Comparison of ENCODE assay signal across 8 cellular contexts in genomic region chr14:21308479-21309237, GRCh38. TPM values are rescaled to one million over a fixed set of nuclear protein-coding genes. Genes with fewer than 3 reads are reported as not detected.
A peak's percentile ranks its signal among the peaks of the same experiment; 100 is the strongest.
DNase-seq lines count a peak whose midpoint lies in the region; ATAC-seq and TF ChIP-seq lines count a peak whose summit lies in the region.

No MANE protein-coding gene starts in this region.

- CTCF ChIA-PET in naive thymus-derived CD4-positive, alpha-beta T cell (lab: Charles Lee) = no interaction called here

- 2% methylated on average over 14 to 16 of the region's 16 CpGs for WGBS in esophagus squamous epithelium, 2 donors

- peak; percentile 67 for DNase-seq in activated gamma-delta T cell treated with Interleukin-2 at 50 U/mL for 16 hours
- no peak for DNase-seq in activated gamma-delta T cell (lab: John Stamatoyannopoulos, UW)
- DNase-seq in NCI-H774 (lab: John Stamatoyannopoulos, UW) = peak; percentile 96
- peak; percentile 78 for DNase-seq in activated T-cell treated with anti-CD3 and anti-CD28 coated beads, Interleukin-2, amount 50 U/mL, for 24 hours
- DNase-seq in esophagus squamous epithelium (lab: John Stamatoyannopoulos, UW) = peak; percentile 62
- peak; percentile 20 to 82 (median 78) for DNase-seq in naive thymus-derived CD4-positive, alpha-beta T cell
- DNase-seq in stimulated activated effector memory CD8-positive, alpha-beta T cell treated with anti-CD3 and anti-CD28 coated beads, Interleukin-12 subunit alpha, Interleukin-12 subunit beta, amount 100 ng/mL, for 72 hours (ENCODE audit: low spot score in 2 of 2) = peak; percentile 40 to 67

- TF ChIP-seq POLR2A in esophagus squamous epithelium (IDR thresholded peaks at IDR 0.05) = peak in 1 of 4 donors; percentile 72

- no peaks in the 10 kb centered on the region for H3K36me3 Mint-ChIP-seq in activated T-cell treated with anti-CD3 and anti-CD28 coated beads, Interleukin-2, amount 50 U/mL, for 24 hours (ENCODE audit: low read depth)
- H3K36me3 Mint-ChIP-seq in naive thymus-derived CD4-positive, alpha-beta T cell = no peaks in the 10 kb centered on the region
- H3K36me3 Mint-ChIP-seq in stimulated activated effector memory CD8-positive, alpha-beta T cell treated with anti-CD3 and anti-CD28 coated beads, Interleukin-12 subunit alpha, Interleukin-12 subunit beta, amount 100 ng/mL, for 72 hours = no peaks in the 10 kb centered on the region

- H3K27me3 ChIP-seq in esophagus squamous epithelium = peaks cover 0 to 6% (median 0%) of the 10 kb centered on the region in 4 donors
- H3K27me3 ChIP-seq in naive thymus-derived CD4-positive, alpha-beta T cell (ENCODE audit: control insufficient read depth in 2 of 2, insufficient read depth in 2 of 2, low read length in 2 of 2) = no peaks in the 10 kb centered on the region

- H3K4me1 Mint-ChIP-seq in activated T-cell treated with anti-CD3 and anti-CD28 coated beads, Interleukin-2, amount 50 U/mL, for 24 hours (ENCODE audit: low read depth) = peaks cover 23% of the 10 kb centered on the region
- peaks cover 7 to 24% (median 18%) of the 10 kb centered on the region in 7 donors for H3K4me1 Mint-ChIP-seq in naive thymus-derived CD4-positive, alpha-beta T cell
- H3K4me1 Mint-ChIP-seq in stimulated activated effector memory CD8-positive, alpha-beta T cell treated with anti-CD3 and anti-CD28 coated beads, Interleukin-12 subunit alpha, Interleukin-12 subunit beta, amount 100 ng/mL, for 72 hours = peaks cover 16% of the 10 kb centered on the region

- no peak for TF ChIP-seq CTCF in esophagus squamous epithelium (IDR thresholded peaks at IDR 0.05)

- H3K9me3 ChIP-seq in esophagus squamous epithelium = no peaks in the 10 kb centered on the region
- no peaks in the 10 kb centered on the region for H3K9me3 ChIP-seq in naive thymus-derived CD4-positive, alpha-beta T cell (ENCODE audit: control insufficient read depth in 2 of 3, low read length in 3 of 3)

- H3K27ac Mint-ChIP-seq in activated T-cell treated with anti-CD3 and anti-CD28 coated beads, Interleukin-2, amount 50 U/mL, for 24 hours = peak overlapping the region; percentile 85
- peak overlapping the region; percentile 63 to 95 (median 82) for H3K27ac Mint-ChIP-seq in naive thymus-derived CD4-positive, alpha-beta T cell
- H3K27ac Mint-ChIP-seq in stimulated activated effector memory CD8-positive, alpha-beta T cell treated with anti-CD3 and anti-CD28 coated beads, Interleukin-12 subunit alpha, Interleukin-12 subunit beta, amount 100 ng/mL, for 72 hours = peak overlapping the region; percentile 80

- intact Hi-C loops in esophagus squamous epithelium (cut with DNase I) = no loop called here
- intact Hi-C loops in naive thymus-derived CD4-positive, alpha-beta T cell (cut with micrococcal nuclease) = loop anchor here (1.0 to 2.0 kb wide), 4 partner anchors 39 to 148 kb away; partner anchors contain the start of genes HNRNPC (in 2 of the 2), CHD8 (in 1 of the 2) and SUPT16H (in 1 of the 2)

- H3K27ac ChIP-seq in esophagus squamous epithelium = peak overlapping the region; percentile 58 to 82 (median 80)
- peak overlapping the region; percentile 64 for H3K27ac ChIP-seq in naive thymus-derived CD4-positive, alpha-beta T cell (ENCODE audit: low read depth, low read length)

- POLR2A ChIA-PET in naive thymus-derived CD4-positive, alpha-beta T cell (lab: Charles Lee) = interaction anchor here (1.1 to 2.3 kb wide), 3 partner anchors 39 to 44 kb away, joined by 3 to 10 read pairs (median 4); no protein-coding TSS in a partner anchor

- peak; percentile 81 for ATAC-seq in HG03196 (IDR thresholded peaks at IDR 0.05; ENCODE audit: unreplicated experiment)
- ATAC-seq in naive thymus-derived CD4-positive, alpha-beta T cell = peak; percentile 91
- peak; percentile 93 for ATAC-seq in stimulated activated effector memory CD8-positive, alpha-beta T cell treated with anti-CD3 and anti-CD28 coated beads, Interleukin-12 subunit alpha, Interleukin-12 subunit beta, amount 100 ng/mL, for 72 hours

- H3K9me3 Mint-ChIP-seq in activated T-cell treated with anti-CD3 and anti-CD28 coated beads, Interleukin-2, amount 50 U/mL, for 24 hours = peaks cover 3% of the 10 kb centered on the region
- no peaks in the 10 kb centered on the region for H3K9me3 Mint-ChIP-seq in naive thymus-derived CD4-positive, alpha-beta T cell
- H3K9me3 Mint-ChIP-seq in stimulated activated effector memory CD8-positive, alpha-beta T cell treated with anti-CD3 and anti-CD28 coated beads, Interleukin-12 subunit alpha, Interleukin-12 subunit beta, amount 100 ng/mL, for 72 hours = no peaks in the 10 kb centered on the region

- no peaks in the 10 kb centered on the region for H3K27me3 Mint-ChIP-seq in activated T-cell treated with anti-CD3 and anti-CD28 coated beads, Interleukin-2, amount 50 U/mL, for 24 hours
- H3K27me3 Mint-ChIP-seq in naive thymus-derived CD4-positive, alpha-beta T cell = peaks cover 0 to 17% (median 0%) of the 10 kb centered on the region in 5 donors

- peak overlapping the region; percentile 20 to 63 (median 36) for H3K4me3 ChIP-seq in esophagus squamous epithelium
- peak overlapping the region; percentile 63 for H3K4me3 ChIP-seq in naive thymus-derived CD4-positive, alpha-beta T cell (ENCODE audit: low read length)

- H3K36me3 ChIP-seq in esophagus squamous epithelium = no peaks in the 10 kb centered on the region
- no peaks in the 10 kb centered on the region for H3K36me3 ChIP-seq in naive thymus-derived CD4-positive, alpha-beta T cell (ENCODE audit: control insufficient read depth in 2 of 3, insufficient read depth in 3 of 3, low read length in 3 of 3)

- H3K4me1 ChIP-seq in esophagus squamous epithelium = peaks cover 0 to 20% (median 9%) of the 10 kb centered on the region in 3 donors
- peaks cover 5 to 10% of the 10 kb centered on the region in 2 donors for H3K4me1 ChIP-seq in naive thymus-derived CD4-positive, alpha-beta T cell (ENCODE audit: control insufficient read depth in 2 of 2, insufficient read depth in 2 of 2, low read length in 2 of 2)

- H3K4me3 Mint-ChIP-seq in activated T-cell treated with anti-CD3 and anti-CD28 coated beads, Interleukin-2, amount 50 U/mL, for 24 hours = peak overlapping the region; percentile 66
- H3K4me3 Mint-ChIP-seq in naive thymus-derived CD4-positive, alpha-beta T cell = peak overlapping the region; percentile 68 to 88 (median 83)
- H3K4me3 Mint-ChIP-seq in stimulated activated effector memory CD8-positive, alpha-beta T cell treated with anti-CD3 and anti-CD28 coated beads, Interleukin-12 subunit alpha, Interleukin-12 subunit beta, amount 100 ng/mL, for 72 hours = peak overlapping the region; percentile 57

RNA-seq across cellular contexts. Expression of gene RPGRIP1, which starts 28.8 kb away (rescaled TPM):
- not detected for total RNA-seq in esophagus squamous epithelium
- 1 to 10 TPM in 1 of 5 experiments, under 1 TPM in 1, not detected in 3; 0.24 to 1.5 TPM for total RNA-seq in naive thymus-derived CD4-positive, alpha-beta T cell
- polyA plus RNA-seq in naive thymus-derived CD4-positive, alpha-beta T cell = not detected

RNA-seq across cellular contexts. Expression of gene HNRNPC, which starts 39.4 kb away (rescaled TPM):
- 100 to 1,000 TPM; 252 to 651 (median 476) TPM for total RNA-seq in esophagus squamous epithelium
- 100 to 1,000 TPM; 469 to 687 (median 532) TPM for total RNA-seq in naive thymus-derived CD4-positive, alpha-beta T cell
- polyA plus RNA-seq in naive thymus-derived CD4-positive, alpha-beta T cell = 100 to 1,000 TPM; 842 to 895 TPM
